ENCODE assay signal across 8 cellular contexts in genomic region chr6:3259491-3259958, GRCh38. TPM values are rescaled to one million over a fixed set of nuclear protein-coding genes. Genes with fewer than 3 reads are reported as not detected.
DNase-seq lines count a peak whose midpoint lies in the region; ATAC-seq, FAIRE-seq and TF ChIP-seq lines count a peak whose summit lies in the region.

No MANE protein-coding gene starts in this region.

- H3K4me3 ChIP-seq in pancreas, result peak overlapping the region; percentile 92 to 99 (median 98)

- peak overlapping the region; percentile 49 to 75 (median 64) for H3K27ac ChIP-seq in pancreas

- intact Hi-C loops in activated T-helper 1 cell treated with anti-CD3 and anti-CD28 coated beads, Interleukin-12 subunit alpha, Interleukin-12 subunit beta, Interleukin-2, Interleukin-4 antibody, amounts not matched to agents 30 ng/mL and 10 ng/mL and 1 ng/mL, durations not matched to agents 14 hours and 24 hours and 36 hours (cut with micrococcal nuclease), result loop anchor here (1.0 to 2.0 kb wide), 4 partner anchors 198 to 875 kb away; partner anchors contain the start of genes ECI2 and SLC22A23
- intact Hi-C loops in pancreas (cut with DNase I), result no loop called here

- 0% methylated on average over 21 of the region's 21 CpGs for WGBS in pancreas, 2 donors

- H3K9me3 ChIP-seq in pancreas, result no peaks in the 10 kb centered on the region

- peaks cover 11% of the 10 kb centered on the region for H3K27me3 Mint-ChIP-seq in activated T-helper 1 cell treated with anti-CD3 and anti-CD28 coated beads, Interleukin-12 subunit alpha, Interleukin-12 subunit beta, Interleukin-2, Interleukin-4 antibody, amounts not matched to agents 30 ng/mL and 10 ng/mL and 1 ng/mL, durations not matched to agents 14 hours and 24 hours and 36 hours (ENCODE audit: insufficient read depth)

- H3K4me1 ChIP-seq in pancreas, result peaks cover 0 to 16% (median 7%) of the 10 kb centered on the region in 3 donors

- no peaks in the 10 kb centered on the region for H3K27me3 ChIP-seq in pancreas

- peak overlapping the region; percentile 99 for H3K4me3 Mint-ChIP-seq in activated T-helper 1 cell treated with anti-CD3 and anti-CD28 coated beads, Interleukin-12 subunit alpha, Interleukin-12 subunit beta, Interleukin-2, Interleukin-4 antibody, amounts not matched to agents 30 ng/mL and 10 ng/mL and 1 ng/mL, durations not matched to agents 14 hours and 24 hours and 36 hours

- peaks cover 18% of the 10 kb centered on the region for H3K36me3 Mint-ChIP-seq in activated T-helper 1 cell treated with anti-CD3 and anti-CD28 coated beads, Interleukin-12 subunit alpha, Interleukin-12 subunit beta, Interleukin-2, Interleukin-4 antibody, amounts not matched to agents 30 ng/mL and 10 ng/mL and 1 ng/mL, durations not matched to agents 14 hours and 24 hours and 36 hours (ENCODE audit: low read depth)

- TF ChIP-seq CTCF in pancreas (IDR thresholded peaks at IDR 0.05), result no peak

- H3K9me3 Mint-ChIP-seq in activated T-helper 1 cell treated with anti-CD3 and anti-CD28 coated beads, Interleukin-12 subunit alpha, Interleukin-12 subunit beta, Interleukin-2, Interleukin-4 antibody, amounts not matched to agents 30 ng/mL and 10 ng/mL and 1 ng/mL, durations not matched to agents 14 hours and 24 hours and 36 hours, result no peaks in the 10 kb centered on the region

- no peak for FAIRE-seq in pancreas (lab: Jason Lieb, UNC)

- peaks cover 0 to 6% (median 5%) of the 10 kb centered on the region in 3 donors for H3K36me3 ChIP-seq in pancreas

- H3K4me1 Mint-ChIP-seq in activated T-helper 1 cell treated with anti-CD3 and anti-CD28 coated beads, Interleukin-12 subunit alpha, Interleukin-12 subunit beta, Interleukin-2, Interleukin-4 antibody, amounts not matched to agents 30 ng/mL and 10 ng/mL and 1 ng/mL, durations not matched to agents 14 hours and 24 hours and 36 hours (ENCODE audit: low read depth), result peaks cover 39% of the 10 kb centered on the region

- DNase-seq in CD1c-positive myeloid dendritic cell (ENCODE audit: extremely low spot score), result peak; percentile 42
- peak; percentile 73 for DNase-seq in NCI-H69 (lab: John Stamatoyannopoulos, UW)
- peak; percentile 26 for DNase-seq in activated T-helper 1 cell treated with anti-CD3 and anti-CD28 coated beads, Interleukin-12 subunit alpha, Interleukin-12 subunit beta, Interleukin-2, Interleukin-4 antibody, amounts not matched to agents 30 ng/mL and 10 ng/mL and 1 ng/mL, durations not matched to agents 14 hours and 24 hours and 36 hours (ENCODE audit: low spot score)
- DNase-seq in glomerular visceral epithelial cell (ENCODE audit: extremely low spot score), result peak; percentile 31
- peak in 4 of 6 donors; percentile 46 to 73 (median 60) for DNase-seq in pancreas
- no peak for DNase-seq in globus pallidus (ENCODE audit: low spot score)

- H3K27ac Mint-ChIP-seq in activated T-helper 1 cell treated with anti-CD3 and anti-CD28 coated beads, Interleukin-12 subunit alpha, Interleukin-12 subunit beta, Interleukin-2, Interleukin-4 antibody, amounts not matched to agents 30 ng/mL and 10 ng/mL and 1 ng/mL, durations not matched to agents 14 hours and 24 hours and 36 hours, result peak overlapping the region; percentile 95

- peak; percentile 30 for ATAC-seq in GM18868 (IDR thresholded peaks at IDR 0.05; ENCODE audit: unreplicated experiment)
- ATAC-seq in HG03045 (IDR thresholded peaks at IDR 0.05; ENCODE audit: unreplicated experiment), result peak; percentile 33
- ATAC-seq in pancreas, result peak; percentile 27 to 51 (median 34)

RNA-seq across cellular contexts. Expression of gene PSMG4, which starts 0.8 kb away (rescaled TPM):
- total RNA-seq in activated T-helper 1 cell treated with anti-CD3 and anti-CD28 coated beads, Interleukin-12 subunit alpha, Interleukin-12 subunit beta, Interleukin-2, Interleukin-4 antibody, amounts not matched to agents 30 ng/mL and 10 ng/mL and 1 ng/mL, durations not matched to agents 14 hours and 24 hours and 36 hours, result 32.1 and 35.4 TPM in 2 replicates
- total RNA-seq in pancreas, result 10 to 100 TPM; 10.6 to 18.0 (median 15.5) TPM
- 10 to 100 TPM; 23.7 to 40.5 TPM for polyA plus RNA-seq in pancreas

RNA-seq across cellular contexts. Expression of gene TUBB2B, which starts 32.1 kb away (rescaled TPM):
- 0.20 and 0.57 TPM in 2 replicates for total RNA-seq in activated T-helper 1 cell treated with anti-CD3 and anti-CD28 coated beads, Interleukin-12 subunit alpha, Interleukin-12 subunit beta, Interleukin-2, Interleukin-4 antibody, amounts not matched to agents 30 ng/mL and 10 ng/mL and 1 ng/mL, durations not matched to agents 14 hours and 24 hours and 36 hours
- total RNA-seq in pancreas, result 10 to 100 TPM in 2 of 6 donors, 1 to 10 TPM in 4; 1.9 to 17.6 (median 5.7) TPM
- 1 to 10 TPM; 3.8 to 6.1 TPM for polyA plus RNA-seq in pancreas
